1 cellular context compared by ENCODE assay signal in genomic region chr10:60073781-60074656, GRCh38.
TF ChIP-seq lines count a peak whose summit lies in the region.

No MANE protein-coding gene starts in this region.

TF ChIP-seq in K562, 482 proteins besides CTCF, POLR2A, EP300 and RAD21 (continued from another document and continues in another):
- TF ChIP-seq MLLT1 (IDR thresholded peaks at IDR 0.05) (peak in 1 of 2 experiments; percentile 85; a peak in 2 of 4 replicates), ATF3 (IDR thresholded peaks at IDR 0.05) (peak; percentile 68), ATF3 (CRISPR knock-in tag; conservative IDR thresholded peaks at IDR 0.05) (no peak), ZNF766 (CRISPR knock-in tag; conservative IDR thresholded peaks at IDR 0.05) (peak; percentile 91), ZNF274 (IDR thresholded peaks at IDR 0.05; ENCODE audit: borderline replicate concordance, low read depth, low read length) (no peak), CBFA2T2 (conservative IDR thresholded peaks at IDR 0.05) (peak; percentile 58), MECOM (CRISPR knock-in tag; IDR thresholded peaks at IDR 0.05) (0 out of 2 replicates have a peak, but pooled peaks have one; percentile 16), RNF2 (IDR thresholded peaks at IDR 0.05) (no peak; the same call in 1 of the 2 replicates), BRD4 (IDR thresholded peaks at IDR 0.05) (no peak), MNT (conservative IDR thresholded peaks at IDR 0.05) (0 out of 4 replicates have a peak, but pooled peaks of 1 of the 2 experiments have one; percentile 21), SMAD4 (CRISPR knock-in tag; conservative IDR thresholded peaks at IDR 0.05) (no peak), ZNF592 (IDR thresholded peaks at IDR 0.05) (peak; percentile 17; the same call in 1 of the 2 replicates), NRF1 (conservative IDR thresholded peaks at IDR 0.05 in 1 of 2, IDR thresholded peaks at IDR 0.05 in 1 of 2) (peak; percentile 59 to 60), ZBTB12 (CRISPR knock-in tag; IDR thresholded peaks at IDR 0.05) (peak; percentile 44), SMARCE1 (IDR thresholded peaks at IDR 0.05) (peak; percentile 4; the same call in 1 of the 2 replicates), MAFG (tag; conservative IDR thresholded peaks at IDR 0.05) (0 out of 2 replicates have a peak, but pooled peaks have one; percentile 4), THRA (IDR thresholded peaks at IDR 0.05) (no peak), TFE3 (CRISPR knock-in tag; IDR thresholded peaks at IDR 0.05) (no peak), CREM (IDR thresholded peaks at IDR 0.05; ENCODE audit: low read depth) (peak; percentile 36; the same call in 1 of the 2 replicates), HNRNPUL1 (IDR thresholded peaks at IDR 0.05; ENCODE audit: low read length) (no peak), KDM5B (IDR thresholded peaks at IDR 0.05; ENCODE audit: insufficient replicate concordance, low read depth, low read length) (peak; percentile 47), POLR2AphosphoS5 (IDR thresholded peaks at IDR 0.05; ENCODE audit: control insufficient read depth, insufficient read depth, low read depth, low read length) (peak; percentile 39; the same call in 1 of the 2 replicates), CEBPG (CRISPR knock-in tag; IDR thresholded peaks at IDR 0.05) (peak; percentile 42; the same call in 1 of the 2 replicates), CEBPG (tag; conservative IDR thresholded peaks at IDR 0.05 in 1 of 2, IDR thresholded peaks at IDR 0.05 in 1 of 2) (no peak), MBD2 (IDR thresholded peaks at IDR 0.05; ENCODE audit: borderline replicate concordance, low read depth) (0 out of 2 replicates have a peak, but pooled peaks have one; percentile 16), ZNF79 (CRISPR knock-in tag; IDR thresholded peaks at IDR 0.05; ENCODE audit: low read depth) (no peak), LEF1 (IDR thresholded peaks at IDR 0.05) (peak; percentile 10; the same call in 1 of the 2 replicates), NCOR1 (IDR thresholded peaks at IDR 0.05) (peak; percentile 49; the same call in 1 of the 2 replicates), ZKSCAN8 (CRISPR knock-in tag; IDR thresholded peaks at IDR 0.05) (0 out of 2 replicates have a peak, but pooled peaks have one; percentile 19), CTBP1 (IDR thresholded peaks at IDR 0.05; ENCODE audit: borderline replicate concordance) (0 out of 2 replicates have a peak, but pooled peaks have one; percentile 10), TRIM24 (IDR thresholded peaks at IDR 0.05) (peak in 1 of 2 experiments; percentile 31; a peak in 1 of 4 replicates), GATA2 (CRISPR knock-in tag; IDR thresholded peaks at IDR 0.05) (peak; percentile 68), CBFA2T3 (IDR thresholded peaks at IDR 0.05) (peak; percentile 74), MAZ (CRISPR knock-in tag; conservative IDR thresholded peaks at IDR 0.05 in 1 of 2, IDR thresholded peaks at IDR 0.05 in 1 of 2) (0 out of 4 replicates have a peak, but pooled peaks of 1 of the 2 experiments have one; percentile 8), MEIS2 (IDR thresholded peaks at IDR 0.05; ENCODE audit: partially characterized antibody) (peak; percentile 22), CHD1 (IDR thresholded peaks at IDR 0.05; ENCODE audit: low read length) (peak; percentile 52), ARNT (IDR thresholded peaks at IDR 0.05) (0 out of 4 replicates have a peak, but pooled peaks of 1 of the 2 experiments have one; percentile 34)
